8 cellular contexts compared by ENCODE assay signal in genomic region chr15:73704869-73705645, GRCh38. TPM values are rescaled to one million over a fixed set of nuclear protein-coding genes. Genes with fewer than 3 reads are reported as not detected.
DNase-seq lines count a peak whose midpoint lies in the region; ATAC-seq and TF ChIP-seq lines count a peak whose summit lies in the region.

No MANE protein-coding gene starts in this region.

- no peak overlapping the region for H3K4me3 ChIP-seq in heart right ventricle

- H3K27me3 ChIP-seq in heart right ventricle, result no peaks in the 10 kb centered on the region

- TF ChIP-seq CTCF in heart right ventricle (IDR thresholded peaks at IDR 0.05), result peak; percentile 71 to 86 (median 83)

- DNase-seq in DMS53 (lab: John Stamatoyannopoulos, UW), result peak; percentile 80
- peak in 49 of 76 experiments; percentile 5 to 62 (median 27) for DNase-seq in HUDEP-2 (lab: John Stamatoyannopoulos, UW; ENCODE audit: unreplicated experiment in 76 of 76)
- DNase-seq in SK-N-DZ (ENCODE audit: low spot score), result peak; percentile 56
- peak; percentile 66 for DNase-seq in activated naive CD4-positive, alpha-beta T cell treated with Interleukin-2 at 50 U/mL for 16 hours
- DNase-seq in heart right ventricle, result peak; percentile 54 to 60
- DNase-seq in stimulated activated CD4-positive, alpha-beta T cell treated with anti-CD3 and anti-CD28 coated beads, Interleukin-12 subunit alpha, Interleukin-12 subunit beta, amount 100 ng/mL, for 24 hours (ENCODE audit: low read depth in 2 of 2), result peak; percentile 43 to 65
- no peak for DNase-seq in COLO829 (ENCODE audit: low spot score)

- WGBS in heart right ventricle, 2 donors, result 40 to 42% methylated on average over 13 of the region's 13 CpGs

- no peaks in the 10 kb centered on the region for H3K9me3 ChIP-seq in heart right ventricle

- H3K36me3 ChIP-seq in heart right ventricle, result peaks cover 0 to 78% (median 6%) of the 10 kb centered on the region in 9 donors

- peak overlapping the region in 1 of 10 donors; percentile 1 for H3K27ac ChIP-seq in heart right ventricle

- intact Hi-C loops in heart right ventricle (cut with DNase I), result loop anchor here in 7 of 10 donors (5.0 to 10.0 kb wide), 9 partner anchors 68 to 463 kb away; partner anchors contain the start of gene NPTN (in 1 of the 7)

- peaks cover 0 to 13% (median 2%) of the 10 kb centered on the region in 9 donors for H3K4me1 ChIP-seq in heart right ventricle

- ATAC-seq in heart right ventricle (peak in 7 of 8 donors; percentile 37 to 68 (median 58)), HG03460 (IDR thresholded peaks at IDR 0.05; ENCODE audit: unreplicated experiment) (no peak)

RNA-seq across cellular contexts. Expression of gene CD276, which starts 20.9 kb away (rescaled TPM):
- polyA plus RNA-seq in SK-N-DZ (2014; cell fraction: cytosol; rRNA removed), result 95.6 and 123 TPM in 2 replicates
- polyA plus RNA-seq in SK-N-DZ (2014; cell fraction: nucleus; rRNA removed), result 86.4 and 99.1 TPM in 2 replicates
- total RNA-seq in heart right ventricle, result 10 to 100 TPM; 26.5 to 77.1 (median 38.1) TPM
- 10 to 100 TPM; 34.2 to 45.1 TPM for polyA plus RNA-seq in heart right ventricle

RNA-seq across cellular contexts. Expression of gene INSYN1, which starts 48.1 kb away (rescaled TPM):
- 0.07 and 0.95 TPM in 2 replicates for polyA plus RNA-seq in SK-N-DZ (2014; cell fraction: cytosol; rRNA removed)
- 0.37 and 0.44 TPM in 2 replicates for polyA plus RNA-seq in SK-N-DZ (2014; cell fraction: nucleus; rRNA removed)
- 100 to 1,000 TPM in 4 of 10 donors, 10 to 100 TPM in 6; 56.4 to 221 (median 74.9) TPM for total RNA-seq in heart right ventricle
- 100 to 1,000 TPM; 134 to 154 TPM for polyA plus RNA-seq in heart right ventricle
